In genomic region chr9:93130861-93131481, GRCh38 we compare ENCODE assay signal across 14 cellular contexts. TPM values are rescaled to one million over a fixed set of nuclear protein-coding genes. Genes with fewer than 3 reads are reported as not detected.
A peak's percentile ranks its signal among the peaks of the same experiment; 100 is the strongest.
DNase-seq lines count a peak whose midpoint lies in the region; ATAC-seq lines count a peak whose summit lies in the region.
"Had no signal": no experiment of that assay in that cellular context is flagged by ENCODE, and none has a peak within 500 bp of the region (broad histone marks: within the 10 kb centered on the region; RNA-seq: fewer than 3 reads in every experiment).

No MANE protein-coding gene starts in this region.

- no peaks in the 10 kb centered on the region for H3K36me3 Mint-ChIP-seq in T-helper 17 cell (ENCODE audit: low read depth)
- peaks cover 88% of the 10 kb centered on the region for H3K36me3 Mint-ChIP-seq in effector memory CD8-positive, alpha-beta T cell (ENCODE audit: insufficient read depth)

- H2BK12ac ChIP-seq in neuronal stem cell (ENCODE audit: low read length): no peak overlapping the region

- no peaks in the 10 kb centered on the region for H3K27me3 Mint-ChIP-seq in T-helper 17 cell
- no peaks in the 10 kb centered on the region for H3K27me3 Mint-ChIP-seq in effector memory CD8-positive, alpha-beta T cell

- H3K4me1 ChIP-seq in BLaER1 (peaks cover 91% of the 10 kb centered on the region), neuronal stem cell (ENCODE audit: control insufficient read depth in 2 of 2, insufficient read depth in 1 of 2, low read depth in 1 of 2, low read length in 2 of 2) (peaks cover 28 to 31% of the 10 kb centered on the region in 2 donors)

- H3K79me1 ChIP-seq in neuronal stem cell (ENCODE audit: low read depth, low read length): peaks cover 12% of the 10 kb centered on the region

- ATAC-seq in T-helper 17 cell: no peak
- ATAC-seq in effector memory CD8-positive, alpha-beta T cell (replicated peaks): no peak
- ATAC-seq in HG02938 (IDR thresholded peaks at IDR 0.05; ENCODE audit: unreplicated experiment): no peak
- ATAC-seq: HCT116 had no signal

- no peak overlapping the region for H2AFZ ChIP-seq in neuronal stem cell (ENCODE audit: low read length)

- H3K36me3 ChIP-seq in BLaER1 (peaks cover 44% of the 10 kb centered on the region), neuronal stem cell (replicated peaks in 1 of 2; ENCODE audit: control insufficient read depth in 2 of 2, insufficient read depth in 2 of 2, low read length in 2 of 2) (no peaks in the 10 kb centered on the region)

- H3K23ac ChIP-seq in neuronal stem cell (ENCODE audit: low read depth, low read length, poor library complexity): peak overlapping the region; percentile 5

- H3K14ac ChIP-seq in neuronal stem cell (ENCODE audit: low read length): peak overlapping the region; percentile 87

- no CpG with 5 or more reads among the region's 15 CpGs for WGBS in neuronal stem cell (ENCODE audit: extremely low coverage in 2 of 2, insufficient read length in 2 of 2, insufficient replicate concordance in 1 of 2), 2 donors

- DNase-seq in T-helper 17 cell (no peak), neuronal stem cell (ENCODE audit: low spot score) (no peak), EL (no peak), iPS-NIHi11 (ENCODE audit: low spot score) (no peak), iPS-NIHi7 (ENCODE audit: extremely low spot score) (no peak)
- no peak for DNase-seq in effector memory CD8-positive, alpha-beta T cell
- DNase-seq: activated CD4-positive, alpha-beta T cell treated with anti-CD3 and anti-CD28 coated beads, Interleukin-2, amount 50 U/mL, for 4 hours; NCI-H2029 had no signal

- peak overlapping the region; percentile 13 for H2BK5ac ChIP-seq in neuronal stem cell (ENCODE audit: low read length)

- no peak overlapping the region for H3K4ac ChIP-seq in neuronal stem cell (ENCODE audit: low read length)

- H3K4me2 ChIP-seq in BLaER1: peak overlapping the region; percentile 98
- no peak overlapping the region for H3K4me2 ChIP-seq in neuronal stem cell (ENCODE audit: insufficient read depth, low read length, poor library complexity, severe bottlenecking)

- H3K27ac Mint-ChIP-seq in T-helper 17 cell: peak overlapping the region; percentile 98
- peak overlapping the region; percentile 87 to 97 for H3K27ac Mint-ChIP-seq in effector memory CD8-positive, alpha-beta T cell

- H3K9me3 Mint-ChIP-seq in effector memory CD8-positive, alpha-beta T cell: no peaks in the 10 kb centered on the region

- H3K4me3 Mint-ChIP-seq in T-helper 17 cell: peak overlapping the region; percentile 39
- peak overlapping the region; percentile 22 to 93 for H3K4me3 Mint-ChIP-seq in effector memory CD8-positive, alpha-beta T cell

- H4K91ac ChIP-seq in neuronal stem cell (ENCODE audit: low read depth, low read length, poor library complexity): no peak overlapping the region

- no peaks in the 10 kb centered on the region for H3K9me3 ChIP-seq in BLaER1
- H3K9me3 ChIP-seq in T-helper 17 cell (ENCODE audit: control insufficient read depth, low read length, poor library complexity, severe bottlenecking): no peaks in the 10 kb centered on the region
- H3K9me3 ChIP-seq in neuronal stem cell (replicated peaks in 1 of 2; ENCODE audit: control insufficient read depth in 2 of 2, insufficient read depth in 1 of 2, low read depth in 1 of 2, low read length in 2 of 2): no peaks in the 10 kb centered on the region

- peak overlapping the region; percentile 86 for H2AK5ac ChIP-seq in neuronal stem cell (ENCODE audit: low read depth, low read length)

- no peak overlapping the region for H4K8ac ChIP-seq in neuronal stem cell (ENCODE audit: low read depth, low read length)

- peak overlapping the region; percentile 31 for H2BK15ac ChIP-seq in neuronal stem cell (ENCODE audit: low read length)

- H3K27me3 ChIP-seq in BLaER1: no peaks in the 10 kb centered on the region
- H3K27me3 ChIP-seq in neuronal stem cell (ENCODE audit: control insufficient read depth in 3 of 3, insufficient read depth in 3 of 3, low read depth in 1 of 3, low read length in 3 of 3): peaks cover 0 to 8% (median 8%) of the 10 kb centered on the region in 3 experiments

- H3K4me3 ChIP-seq in BLaER1 (peak overlapping the region; percentile 95), neuronal stem cell (ENCODE audit: low read length in 2 of 2) (peak overlapping the region in 1 of 2 donors; percentile 1)

- H3K9ac ChIP-seq in BLaER1 (peak overlapping the region; percentile 91), neuronal stem cell (ENCODE audit: low read depth, low read length, poor library complexity) (no peak overlapping the region)

- no peak overlapping the region for H3K18ac ChIP-seq in neuronal stem cell (ENCODE audit: low read length)

- H3K27ac ChIP-seq in BLaER1 (peak overlapping the region; percentile 98), neuronal stem cell (replicated peaks; ENCODE audit: low read length) (no peak overlapping the region)

- peaks cover 70% of the 10 kb centered on the region for H3K4me1 Mint-ChIP-seq in T-helper 17 cell
- peaks cover 53 to 70% of the 10 kb centered on the region in 2 donors for H3K4me1 Mint-ChIP-seq in effector memory CD8-positive, alpha-beta T cell (ENCODE audit: low read depth in 2 of 2)

- H4K20me1 ChIP-seq in BLaER1: peaks cover 75% of the 10 kb centered on the region

- H2BK120ac ChIP-seq in neuronal stem cell (ENCODE audit: low read depth, low read length): no peak overlapping the region

RNA-seq across cellular contexts. Expression of gene NINJ1, which starts 3.1 kb away (rescaled TPM):
- 100 to 1,000 TPM; 169 to 219 TPM for total RNA-seq in T-helper 17 cell
- 36.0 TPM for polyA plus RNA-seq in neuronal stem cell (2013, experiment 1 of 2)
- polyA plus RNA-seq in neuronal stem cell (2013, experiment 2 of 2): 35.7 TPM

RNA-seq across cellular contexts. Expression of gene CARD19, which starts 35.0 kb away (rescaled TPM):
- 10 to 100 TPM; 45.2 to 54.4 TPM for total RNA-seq in T-helper 17 cell
- 23.2 TPM for polyA plus RNA-seq in neuronal stem cell (2013, experiment 1 of 2)
- 20.4 TPM for polyA plus RNA-seq in neuronal stem cell (2013, experiment 2 of 2)

RNA-seq across cellular contexts. Expression of gene WNK2, which starts 53.0 kb away (rescaled TPM):
- not detected for total RNA-seq in T-helper 17 cell
- polyA plus RNA-seq in neuronal stem cell (2013, experiment 1 of 2): 22.1 TPM
- polyA plus RNA-seq in neuronal stem cell (2013, experiment 2 of 2): 22.8 TPM
- total RNA-seq: RPMI7951, subcutaneous adipose tissue had no signal
- polyA plus RNA-seq: BJ had no signal
